9 cellular contexts compared by ENCODE assay signal in genomic region chr19:37817180-37817911, GRCh38. TPM values are rescaled to one million over a fixed set of nuclear protein-coding genes. Genes with fewer than 3 reads are reported as not detected.
DNase-seq lines count a peak whose midpoint lies in the region; ATAC-seq and TF ChIP-seq lines count a peak whose summit lies in the region.
"Had no signal": no experiment of that assay in that cellular context is flagged by ENCODE, and none has a peak within 500 bp of the region (broad histone marks: within the 10 kb centered on the region; RNA-seq: fewer than 3 reads in every experiment).

No MANE protein-coding gene starts in this region.

- POLR2A ChIA-PET in naive thymus-derived CD4-positive, alpha-beta T cell (lab: Charles Lee): no interaction called here

- no peaks in the 10 kb centered on the region for H3K36me3 ChIP-seq in naive thymus-derived CD4-positive, alpha-beta T cell (ENCODE audit: control insufficient read depth in 2 of 3, insufficient read depth in 3 of 3, low read length in 3 of 3)

- peaks cover 0 to 8% (median 0%) of the 10 kb centered on the region in 7 donors for H3K4me1 Mint-ChIP-seq in naive thymus-derived CD4-positive, alpha-beta T cell

- peak overlapping the region; percentile 44 for H3K4me3 ChIP-seq in fibroblast of pulmonary artery (replicated peaks; ENCODE audit: low read depth, low read length)
- no peak overlapping the region for H3K4me3 ChIP-seq in naive thymus-derived CD4-positive, alpha-beta T cell (ENCODE audit: low read length)

- intact Hi-C loops in naive thymus-derived CD4-positive, alpha-beta T cell (cut with micrococcal nuclease): no loop called here

- H3K36me3 Mint-ChIP-seq in naive thymus-derived CD4-positive, alpha-beta T cell: peaks cover 2 to 26% (median 8%) of the 10 kb centered on the region in 5 donors

- CTCF ChIA-PET in naive thymus-derived CD4-positive, alpha-beta T cell (lab: Charles Lee): no interaction called here

- peak; percentile 33 for DNase-seq in activated gamma-delta T cell treated with Interleukin-2 at 50 U/mL for 16 hours
- DNase-seq in activated gamma-delta T cell (lab: John Stamatoyannopoulos, UW): no peak
- DNase-seq in activated CD8-positive, alpha-beta memory T cell treated with anti-CD3 and anti-CD28 coated beads for 24 hours: peak; percentile 62
- DNase-seq in fibroblast of pulmonary artery (ENCODE audit: low read depth): peak; percentile 27
- peak in 6 of 9 donors; percentile 7 to 38 (median 27) for DNase-seq in naive thymus-derived CD4-positive, alpha-beta T cell
- DNase-seq in stromal cell of bone marrow (ENCODE audit: low read depth): peak; percentile 9
- DNase-seq: DND-41 had no signal

- TF ChIP-seq CTCF in fibroblast of pulmonary artery (IDR thresholded peaks at IDR 0.05; ENCODE audit: low read length, missing control alignments): no peak

- peak overlapping the region in 2 of 9 donors; percentile 53 to 87 for H3K27ac Mint-ChIP-seq in naive thymus-derived CD4-positive, alpha-beta T cell

- H3K27ac ChIP-seq in naive thymus-derived CD4-positive, alpha-beta T cell (ENCODE audit: low read depth, low read length): no peak overlapping the region

- peak; percentile 78 for ATAC-seq in naive thymus-derived CD4-positive, alpha-beta T cell
- ATAC-seq in GM19324 (IDR thresholded peaks at IDR 0.05; ENCODE audit: low FRiP score, unreplicated experiment) (no peak), GM21576 (IDR thresholded peaks at IDR 0.05; ENCODE audit: unreplicated experiment) (no peak)

- H3K9me3 Mint-ChIP-seq in naive thymus-derived CD4-positive, alpha-beta T cell: peaks cover 7 to 88% (median 57%) of the 10 kb centered on the region in 11 donors

- no peaks in the 10 kb centered on the region for H3K27me3 ChIP-seq in naive thymus-derived CD4-positive, alpha-beta T cell (ENCODE audit: control insufficient read depth in 2 of 2, insufficient read depth in 2 of 2, low read length in 2 of 2)

- no peaks in the 10 kb centered on the region for H3K4me1 ChIP-seq in naive thymus-derived CD4-positive, alpha-beta T cell (ENCODE audit: control insufficient read depth in 2 of 2, insufficient read depth in 2 of 2, low read length in 2 of 2)

- H3K4me3 Mint-ChIP-seq in naive thymus-derived CD4-positive, alpha-beta T cell: peak overlapping the region in 6 of 10 donors; percentile 33 to 75 (median 62)

- peaks cover 0 to 29% (median 0%) of the 10 kb centered on the region in 3 experiments for H3K9me3 ChIP-seq in naive thymus-derived CD4-positive, alpha-beta T cell (ENCODE audit: control insufficient read depth in 2 of 3, low read length in 3 of 3)

- peaks cover 0 to 49% (median 29%) of the 10 kb centered on the region in 5 donors for H3K27me3 Mint-ChIP-seq in naive thymus-derived CD4-positive, alpha-beta T cell

RNA-seq across cellular contexts. Expression of gene ZNF573, which starts 38.0 kb away (rescaled TPM):
- total RNA-seq in naive thymus-derived CD4-positive, alpha-beta T cell: 10 to 100 TPM in 4 of 5 experiments, 1 to 10 TPM in 1; 5.9 to 43.8 (median 16.6) TPM
- 10 to 100 TPM; 15.5 to 17.6 TPM for polyA plus RNA-seq in naive thymus-derived CD4-positive, alpha-beta T cell
